Comparison of ENCODE assay signal across 10 cellular contexts in the genomic region with DNA sequence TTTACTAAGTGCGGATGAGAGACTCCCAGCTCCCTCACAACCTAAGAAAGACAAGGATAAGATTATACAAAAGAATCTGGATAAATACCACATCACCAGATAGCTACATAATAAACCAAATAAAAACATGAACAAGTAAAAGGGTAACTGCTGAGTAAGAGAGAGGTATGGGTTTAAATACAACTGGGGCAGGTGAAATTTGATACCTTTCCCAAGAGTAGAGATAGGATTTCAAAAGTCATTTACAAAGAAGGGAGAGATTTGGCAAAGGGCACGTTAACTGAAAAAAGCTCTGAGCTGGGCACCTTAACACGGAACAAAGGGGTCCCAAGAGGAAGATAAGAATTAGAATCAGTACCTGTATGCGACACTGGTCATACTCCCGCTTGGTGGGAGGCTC. TPM values are rescaled to one million over a fixed set of nuclear protein-coding genes. Genes with fewer than 3 reads are reported as not detected.
A peak's percentile ranks its signal among the peaks of the same experiment; 100 is the strongest.
DNase-seq lines count a peak whose midpoint lies in the region; ATAC-seq, FAIRE-seq and TF ChIP-seq lines count a peak whose summit lies in the region.
"Had no signal": no experiment of that assay in that cellular context is flagged by ENCODE, and none has a peak within 500 bp of the region (broad histone marks: within the 10 kb centered on the region; RNA-seq: fewer than 3 reads in every experiment).

No MANE protein-coding gene starts in this region.

- POLR2A ChIA-PET in HepG2 (lab: Yijun Ruan, JAX): interaction anchor here (1.1 to 5.4 kb wide), 4 partner anchors 10 to 86 kb away, joined by 4 to 64 read pairs (median 6); partner anchors contain the start of genes C11orf98, CSKMT, INTS5 and TUT1

- in situ Hi-C loops in HepG2 (cut with HindIII; ENCODE audit: extremely low pct_ligation_motif_present, low pct_unique_long_range_greater_than_20kb): no loop called here

- peak overlapping the region; percentile 75 for H3K4me3 Mint-ChIP-seq in glutamatergic neuron (ENCODE audit: unreplicated experiment)

- H3K9me2 ChIP-seq in SU-DHL-6 (replicated peaks; ENCODE audit: insufficient read depth, low read length): no peaks in the 10 kb centered on the region

- intact Hi-C loops in HepG2 (cut with micrococcal nuclease; ENCODE audit: unreplicated experiment) (no loop called here), right lobe of liver (cut with DNase I) (loop anchor here in 1 of 2 donors (10.0 kb wide), 1 partner anchor 62 kb away; the partner anchor contains the start of genes EML3 and ROM1), body of pancreas (cut with DNase I) (no loop called here)

- H3K4me3 ChIP-seq in HepG2 (replicated peaks in 1 of 3; ENCODE audit: insufficient read depth in 1 of 3, low read depth in 2 of 3, low read length in 3 of 3): no peak overlapping the region
- no peak overlapping the region for H3K4me3 ChIP-seq in right lobe of liver
- H3K4me3 ChIP-seq in SU-DHL-6 (ENCODE audit: insufficient read depth, low read length, poor library complexity, severe bottlenecking): no peak overlapping the region
- no peak overlapping the region for H3K4me3 ChIP-seq in body of pancreas

- H3K27ac ChIP-seq in HepG2 (ENCODE audit: extremely low read length, insufficient read depth, low read length) (no peak overlapping the region), right lobe of liver (no peak overlapping the region), SU-DHL-6 (ENCODE audit: low read depth, low read length) (no peak overlapping the region), body of pancreas (no peak overlapping the region)

- peaks cover 2% of the 10 kb centered on the region for H3K27me3 Mint-ChIP-seq in glutamatergic neuron (ENCODE audit: unreplicated experiment)

- H3K36me3 ChIP-seq in HepG2 (replicated peaks in 1 of 2; ENCODE audit: control insufficient read depth in 1 of 2, insufficient read depth in 2 of 2, low read length in 2 of 2): peaks cover 0 to 7% of the 10 kb centered on the region in 2 experiments; a peak in 1 of 5 replicates
- H3K36me3 ChIP-seq in right lobe of liver: peaks cover 0 to 26% (median 0%) of the 10 kb centered on the region in 4 donors
- H3K36me3 ChIP-seq in SU-DHL-6 (ENCODE audit: low read length): no peaks in the 10 kb centered on the region
- H3K36me3 ChIP-seq in body of pancreas (replicated peaks in 1 of 2; ENCODE audit: insufficient read depth in 1 of 2, low read depth in 2 of 2): peaks cover 0 to 5% of the 10 kb centered on the region in 2 donors

- no peaks in the 10 kb centered on the region for H3K9me3 ChIP-seq in HepG2 (ENCODE audit: low read length)
- H3K9me3 ChIP-seq in right lobe of liver: no peaks in the 10 kb centered on the region
- H3K9me3 ChIP-seq in SU-DHL-6 (ENCODE audit: insufficient read depth, low read length): no peaks in the 10 kb centered on the region
- H3K9me3 ChIP-seq in body of pancreas: no peaks in the 10 kb centered on the region

- DNase-seq in HepG2 (ENCODE audit: low spot score) (no peak), right lobe of liver (no peak), glutamatergic neuron (no peak), body of pancreas (no peak), RCC 7860 (ENCODE audit: low spot score) (no peak), NAMALWA (ENCODE audit: low spot score) (no peak), SHP77 (lab: John Stamatoyannopoulos, UW) (no peak)
- DNase-seq: hippocampal formation, NCI-H146 had no signal

- no peak for TF ChIP-seq POLR2A in HepG2 (IDR thresholded peaks at IDR 0.05; ENCODE audit: insufficient read depth in 1 of 2, low read depth in 2 of 2, low read length in 2 of 2)
- no peak for TF ChIP-seq POLR2A in right lobe of liver (IDR thresholded peaks at IDR 0.05)
- TF ChIP-seq POLR2A in body of pancreas (IDR thresholded peaks at IDR 0.05): no peak

- H3K27me3 ChIP-seq in HepG2 (ENCODE audit: control insufficient read depth in 1 of 2, insufficient read depth in 2 of 2, low read length in 2 of 2): no peaks in the 10 kb centered on the region
- no peaks in the 10 kb centered on the region for H3K27me3 ChIP-seq in right lobe of liver
- no peaks in the 10 kb centered on the region for H3K27me3 ChIP-seq in SU-DHL-6 (ENCODE audit: low read length)
- no peaks in the 10 kb centered on the region for H3K27me3 ChIP-seq in body of pancreas

- H3F3A ChIP-seq in SU-DHL-6 (ENCODE audit: insufficient read depth): peaks cover 26% of the 10 kb centered on the region

- peaks cover 6% of the 10 kb centered on the region for H3K36me3 Mint-ChIP-seq in glutamatergic neuron (ENCODE audit: unreplicated experiment)

- CTCF ChIA-PET in HepG2 (lab: Yijun Ruan, JAX; ENCODE audit: low intra/inter-chr PET ratio, low total read pairs): no interaction called here

- H3K4me1 Mint-ChIP-seq in glutamatergic neuron (ENCODE audit: low read depth, unreplicated experiment): peaks cover 20% of the 10 kb centered on the region

- FAIRE-seq in HepG2 (lab: Jason Lieb, UNC): no peak
- FAIRE-seq in RCC 7860 (lab: Jason Lieb, UNC): no peak

- H3K9me3 Mint-ChIP-seq in glutamatergic neuron (ENCODE audit: unreplicated experiment): peaks cover 6% of the 10 kb centered on the region

- WGBS in HepG2 (ENCODE audit: low lambda C conversion rate): 94% methylated on average over 5 of the region's 5 CpGs
- WGBS in right lobe of liver (ENCODE audit: insufficient coverage, low coverage, low lambda C conversion rate, missing lambda C conversion rate): 58% methylated on average over 5 of the region's 5 CpGs
- 53 to 58% methylated on average over 5 of the region's 5 CpGs for WGBS in body of pancreas, 2 donors

- TF ChIP-seq EP300 in HepG2 (IDR thresholded peaks at IDR 0.05; ENCODE audit: low read depth in 2 of 2, low read length in 2 of 2) (no peak), HepG2 (CRISPR knock-in tag; IDR thresholded peaks at IDR 0.05; ENCODE audit: borderline replicate concordance) (no peak)

- H3K4me2 ChIP-seq in HepG2 (ENCODE audit: low read depth, low read length) (peak overlapping the region; percentile 98; the same call in 1 of the 2 replicates), SU-DHL-6 (ENCODE audit: low read depth, low read length, poor library complexity, severe bottlenecking) (peak overlapping the region; percentile 64)

- no peak for TF ChIP-seq CTCF in HepG2 (CRISPR knock-in tag; IDR thresholded peaks at IDR 0.05)
- TF ChIP-seq CTCF in right lobe of liver (IDR thresholded peaks at IDR 0.05): no peak
- TF ChIP-seq CTCF in SU-DHL-6 (IDR thresholded peaks at IDR 0.05; ENCODE audit: insufficient read depth, low read length, poor library complexity, severe bottlenecking): no peak
- TF ChIP-seq CTCF in glutamatergic neuron (IDR thresholded peaks at IDR 0.05; ENCODE audit: partially characterized antibody, unreplicated experiment): no peak
- TF ChIP-seq CTCF in body of pancreas (IDR thresholded peaks at IDR 0.05): no peak

- H3K9ac ChIP-seq in HepG2 (ENCODE audit: insufficient read depth, low read depth, low read length) (peak overlapping the region; percentile 94; the same call in 1 of the 2 replicates), SU-DHL-6 (ENCODE audit: low read length) (no peak overlapping the region)

- no peaks in the 10 kb centered on the region for H4K20me1 ChIP-seq in HepG2 (ENCODE audit: insufficient read depth, low read length)
- no peaks in the 10 kb centered on the region for H4K20me1 ChIP-seq in SU-DHL-6 (ENCODE audit: low read depth, low read length)

- BruUV-seq in HepG2 (replicated peaks; lab: Mats Ljungman, UMichigan): no TSS peak

- H2AFZ ChIP-seq in HepG2 (ENCODE audit: low read length): no peak overlapping the region
- no peak overlapping the region for H2AFZ ChIP-seq in SU-DHL-6 (ENCODE audit: low read depth, low read length, severe bottlenecking)

- H3K27ac Mint-ChIP-seq in glutamatergic neuron (ENCODE audit: unreplicated experiment): peak overlapping the region; percentile 4

- ATAC-seq in HepG2 (no peak), right lobe of liver (no peak), body of pancreas (no peak)

- peaks cover 16% of the 10 kb centered on the region for H3K79me2 ChIP-seq in HepG2 (ENCODE audit: insufficient read depth, low read length)
- H3K79me2 ChIP-seq in SU-DHL-6 (ENCODE audit: insufficient read depth, low read length): peaks cover 32% of the 10 kb centered on the region; the same call in 1 of the 2 replicates

- TF ChIP-seq RAD21 in HepG2 (CRISPR knock-in tag; IDR thresholded peaks at IDR 0.05): no peak

- peaks cover 53% of the 10 kb centered on the region for H3K4me1 ChIP-seq in HepG2 (ENCODE audit: insufficient read depth, low read length)
- H3K4me1 ChIP-seq in right lobe of liver: peaks cover 0 to 31% (median 13%) of the 10 kb centered on the region in 4 donors
- H3K4me1 ChIP-seq in body of pancreas: peaks cover 51% of the 10 kb centered on the region

RNA-seq across cellular contexts. Expression of gene UBXN1, which starts 1.7 kb away (rescaled TPM):
- 52.4 and 58.9 TPM in 2 replicates for total RNA-seq in HepG2 (2016; rRNA removed; fragmentation: Illumina TruSeq; extraction: Trizol)
- total RNA-seq in HepG2 (2016; cell fraction: cytosol; rRNA removed; fragmentation: Illumina TruSeq; extraction: Trizol; ENCODE audit: low read depth): 25.0 and 28.4 TPM in 2 replicates
- 56.1 and 62.3 TPM in 2 replicates for total RNA-seq in HepG2 (2016; cell fraction: insoluble cytoplasmic fraction; rRNA removed; fragmentation: Illumina TruSeq; extraction: Trizol)
- total RNA-seq in HepG2 (2016; cell fraction: membrane; rRNA removed; fragmentation: Illumina TruSeq; extraction: Trizol): 40.8 and 41.9 TPM in 2 replicates
- total RNA-seq in HepG2 (2016; cell fraction: nucleus; rRNA removed; fragmentation: Illumina TruSeq; extraction: Trizol): 27.3 and 31.1 TPM in 2 replicates
- polyA plus RNA-seq in HepG2 (2011; rRNA removed): 47.1 and 47.5 TPM in 2 replicates
- 59.8 and 76.4 TPM in 2 replicates for polyA plus RNA-seq in HepG2 (2011; cell fraction: cytosol; rRNA removed)
- polyA plus RNA-seq in HepG2 (2011; cell fraction: nucleus; rRNA removed): 80.0 and 89.1 TPM in 2 replicates
- 44.4 and 52.5 TPM in 2 replicates for polyA plus RNA-seq in HepG2 (2012)
- 36.1 and 38.7 TPM in 2 replicates for polyA plus RNA-seq in HepG2 (2016; cell fraction: cytosol; fragmentation: Illumina TruSeq; extraction: Trizol; ENCODE audit: low read depth)
- polyA plus RNA-seq in HepG2 (2016; cell fraction: insoluble cytoplasmic fraction; fragmentation: Illumina TruSeq; extraction: Trizol; ENCODE audit: low read depth): 75.2 and 76.6 TPM in 2 replicates
- polyA plus RNA-seq in HepG2 (2016; cell fraction: membrane; fragmentation: Illumina TruSeq; extraction: Trizol; ENCODE audit: low read depth): 44.4 and 47.0 TPM in 2 replicates
- 73.9 and 74.6 TPM in 2 replicates for polyA plus RNA-seq in HepG2 (2016; cell fraction: nucleus; fragmentation: Illumina TruSeq; extraction: Trizol; ENCODE audit: insufficient read depth, low read depth)
- 28.1 and 56.9 TPM in 2 replicates for polyA minus RNA-seq in HepG2 (2011; rRNA and poly(A)+ RNA removed; ENCODE audit: low replicate concordance)
- 21.0 and 25.1 TPM in 2 replicates for polyA minus RNA-seq in HepG2 (2011; cell fraction: cytosol; rRNA and poly(A)+ RNA removed)
- polyA minus RNA-seq in HepG2 (2011; cell fraction: nucleus; rRNA and poly(A)+ RNA removed): 22.1 and 24.7 TPM in 2 replicates
- total RNA-seq in right lobe of liver: 10 to 100 TPM; 24.7 to 41.9 (median 28.0) TPM
- 146 TPM for total RNA-seq in glutamatergic neuron (ENCODE audit: unreplicated experiment)
- 100 to 1,000 TPM; 129 to 204 TPM for total RNA-seq in body of pancreas

RNA-seq across cellular contexts. Expression of gene LBHD1, which starts 5.1 kb away (rescaled TPM):
- total RNA-seq in HepG2 (2016; rRNA removed; fragmentation: Illumina TruSeq; extraction: Trizol): 1.4 and 3.7 TPM in 2 replicates
- 0.53 and 0.81 TPM in 2 replicates for total RNA-seq in HepG2 (2016; cell fraction: cytosol; rRNA removed; fragmentation: Illumina TruSeq; extraction: Trizol; ENCODE audit: low read depth)
- total RNA-seq in HepG2 (2016; cell fraction: insoluble cytoplasmic fraction; rRNA removed; fragmentation: Illumina TruSeq; extraction: Trizol): 1.00 and 3.4 TPM in 2 replicates
- total RNA-seq in HepG2 (2016; cell fraction: membrane; rRNA removed; fragmentation: Illumina TruSeq; extraction: Trizol): 1.1 and 1.6 TPM in 2 replicates
- 6.2 and 8.7 TPM in 2 replicates for total RNA-seq in HepG2 (2016; cell fraction: nucleus; rRNA removed; fragmentation: Illumina TruSeq; extraction: Trizol)
- polyA plus RNA-seq in HepG2 (2011; rRNA removed): 3.2 and 3.6 TPM in 2 replicates
- 1.4 and 1.6 TPM in 2 replicates for polyA plus RNA-seq in HepG2 (2011; cell fraction: cytosol; rRNA removed)
- 9.9 and 12.9 TPM in 2 replicates for polyA plus RNA-seq in HepG2 (2011; cell fraction: nucleus; rRNA removed)
- polyA plus RNA-seq in HepG2 (2012): 1.5 and 2.4 TPM in 2 replicates
- polyA plus RNA-seq in HepG2 (2016; cell fraction: cytosol; fragmentation: Illumina TruSeq; extraction: Trizol; ENCODE audit: low read depth): 0.57 and 0.60 TPM in 2 replicates
- 1.5 and 1.7 TPM in 2 replicates for polyA plus RNA-seq in HepG2 (2016; cell fraction: insoluble cytoplasmic fraction; fragmentation: Illumina TruSeq; extraction: Trizol; ENCODE audit: low read depth)
- 0.63 and 1.1 TPM in 2 replicates for polyA plus RNA-seq in HepG2 (2016; cell fraction: membrane; fragmentation: Illumina TruSeq; extraction: Trizol; ENCODE audit: low read depth)
- 14.4 and 15.0 TPM in 2 replicates for polyA plus RNA-seq in HepG2 (2016; cell fraction: nucleus; fragmentation: Illumina TruSeq; extraction: Trizol; ENCODE audit: insufficient read depth, low read depth)
- 2.8 and 22.4 TPM in 2 replicates for polyA minus RNA-seq in HepG2 (2011; rRNA and poly(A)+ RNA removed; ENCODE audit: low replicate concordance)
- polyA minus RNA-seq in HepG2 (2011; cell fraction: cytosol; rRNA and poly(A)+ RNA removed): 1.4 TPM in 1 of 2 replicates, not detected in the other
- 9.1 and 10.4 TPM in 2 replicates for polyA minus RNA-seq in HepG2 (2011; cell fraction: nucleus; rRNA and poly(A)+ RNA removed)
- total RNA-seq in right lobe of liver: 1 to 10 TPM; 2.7 to 6.5 (median 3.7) TPM
- total RNA-seq in glutamatergic neuron (ENCODE audit: unreplicated experiment): 4.6 TPM
- total RNA-seq in body of pancreas: 1 to 10 TPM; 4.9 to 5.6 TPM

RNA-seq across cellular contexts. Expression of gene UQCC3, which starts 5.7 kb away (rescaled TPM):
- total RNA-seq in HepG2 (2016; rRNA removed; fragmentation: Illumina TruSeq; extraction: Trizol) (12.1 and 16.0 TPM in 2 replicates), right lobe of liver (1 to 10 TPM; 4.0 to 6.3 (median 5.3) TPM), glutamatergic neuron (ENCODE audit: unreplicated experiment) (5.7 TPM), body of pancreas (10 to 100 TPM; 10.4 to 12.9 TPM)
- 18.2 and 29.1 TPM in 2 replicates for total RNA-seq in HepG2 (2016; cell fraction: cytosol; rRNA removed; fragmentation: Illumina TruSeq; extraction: Trizol; ENCODE audit: low read depth)
- total RNA-seq in HepG2 (2016; cell fraction: insoluble cytoplasmic fraction; rRNA removed; fragmentation: Illumina TruSeq; extraction: Trizol): 14.4 and 17.9 TPM in 2 replicates
- 19.9 and 27.2 TPM in 2 replicates for total RNA-seq in HepG2 (2016; cell fraction: membrane; rRNA removed; fragmentation: Illumina TruSeq; extraction: Trizol)
- total RNA-seq in HepG2 (2016; cell fraction: nucleus; rRNA removed; fragmentation: Illumina TruSeq; extraction: Trizol): 8.7 and 10.5 TPM in 2 replicates
- polyA plus RNA-seq in HepG2 (2011; rRNA removed): 7.7 and 8.4 TPM in 2 replicates
- 10.8 and 13.4 TPM in 2 replicates for polyA plus RNA-seq in HepG2 (2011; cell fraction: cytosol; rRNA removed)
- 3.8 and 4.2 TPM in 2 replicates for polyA plus RNA-seq in HepG2 (2011; cell fraction: nucleus; rRNA removed)
- 5.2 and 6.0 TPM in 2 replicates for polyA plus RNA-seq in HepG2 (2012)
- 18.1 and 34.3 TPM in 2 replicates for polyA plus RNA-seq in HepG2 (2016; cell fraction: cytosol; fragmentation: Illumina TruSeq; extraction: Trizol; ENCODE audit: low read depth)
- polyA plus RNA-seq in HepG2 (2016; cell fraction: insoluble cytoplasmic fraction; fragmentation: Illumina TruSeq; extraction: Trizol; ENCODE audit: low read depth): 11.1 and 11.2 TPM in 2 replicates
- 16.8 and 24.0 TPM in 2 replicates for polyA plus RNA-seq in HepG2 (2016; cell fraction: membrane; fragmentation: Illumina TruSeq; extraction: Trizol; ENCODE audit: low read depth)
- 11.6 and 12.8 TPM in 2 replicates for polyA plus RNA-seq in HepG2 (2016; cell fraction: nucleus; fragmentation: Illumina TruSeq; extraction: Trizol; ENCODE audit: insufficient read depth, low read depth)
- polyA minus RNA-seq in HepG2 (2011; rRNA and poly(A)+ RNA removed; ENCODE audit: low replicate concordance): 3.1 and 9.7 TPM in 2 replicates
- polyA minus RNA-seq in HepG2 (2011; cell fraction: cytosol; rRNA and poly(A)+ RNA removed): 2.2 and 2.3 TPM in 2 replicates
- 2.2 and 4.0 TPM in 2 replicates for polyA minus RNA-seq in HepG2 (2011; cell fraction: nucleus; rRNA and poly(A)+ RNA removed)

RNA-seq across cellular contexts. Expression of gene CSKMT, which starts 12.0 kb away (rescaled TPM):
- total RNA-seq in HepG2 (2016; rRNA removed; fragmentation: Illumina TruSeq; extraction: Trizol): 9.9 and 31.8 TPM in 2 replicates
- 286 and 306 TPM in 2 replicates for total RNA-seq in HepG2 (2016; cell fraction: cytosol; rRNA removed; fragmentation: Illumina TruSeq; extraction: Trizol; ENCODE audit: low read depth)
- 11.3 and 30.0 TPM in 2 replicates for total RNA-seq in HepG2 (2016; cell fraction: insoluble cytoplasmic fraction; rRNA removed; fragmentation: Illumina TruSeq; extraction: Trizol)
- total RNA-seq in HepG2 (2016; cell fraction: membrane; rRNA removed; fragmentation: Illumina TruSeq; extraction: Trizol): 58.2 and 65.0 TPM in 2 replicates
- total RNA-seq in HepG2 (2016; cell fraction: nucleus; rRNA removed; fragmentation: Illumina TruSeq; extraction: Trizol): 63.6 and 74.4 TPM in 2 replicates
- 7.6 and 9.8 TPM in 2 replicates for polyA plus RNA-seq in HepG2 (2011; rRNA removed)
- polyA plus RNA-seq in HepG2 (2011; cell fraction: cytosol; rRNA removed): 8.3 and 12.4 TPM in 2 replicates
- polyA plus RNA-seq in HepG2 (2011; cell fraction: nucleus; rRNA removed): 22.1 and 23.0 TPM in 2 replicates
- 7.5 and 10.7 TPM in 2 replicates for polyA plus RNA-seq in HepG2 (2012)
- 15.4 and 18.0 TPM in 2 replicates for polyA plus RNA-seq in HepG2 (2016; cell fraction: cytosol; fragmentation: Illumina TruSeq; extraction: Trizol; ENCODE audit: low read depth)
- polyA plus RNA-seq in HepG2 (2016; cell fraction: insoluble cytoplasmic fraction; fragmentation: Illumina TruSeq; extraction: Trizol; ENCODE audit: low read depth): 4.0 and 4.7 TPM in 2 replicates
- polyA plus RNA-seq in HepG2 (2016; cell fraction: membrane; fragmentation: Illumina TruSeq; extraction: Trizol; ENCODE audit: low read depth): 8.7 and 12.0 TPM in 2 replicates
- polyA plus RNA-seq in HepG2 (2016; cell fraction: nucleus; fragmentation: Illumina TruSeq; extraction: Trizol; ENCODE audit: insufficient read depth, low read depth): 23.0 and 27.3 TPM in 2 replicates
- polyA minus RNA-seq in HepG2 (2011; rRNA and poly(A)+ RNA removed; ENCODE audit: low replicate concordance): 38.2 and 71.6 TPM in 2 replicates
- 65.8 and 78.1 TPM in 2 replicates for polyA minus RNA-seq in HepG2 (2011; cell fraction: cytosol; rRNA and poly(A)+ RNA removed)
- polyA minus RNA-seq in HepG2 (2011; cell fraction: nucleus; rRNA and poly(A)+ RNA removed): 52.0 and 83.9 TPM in 2 replicates
- total RNA-seq in right lobe of liver: 1 to 10 TPM in 5 of 6 experiments, under 1 TPM in 1; 0.74 to 4.1 (median 2.6) TPM
- total RNA-seq in glutamatergic neuron (ENCODE audit: unreplicated experiment): 15.7 TPM
- 100 to 1,000 TPM in 1 of 2 donors, 1 to 10 TPM in 1; 5.4 to 110 TPM for total RNA-seq in body of pancreas

RNA-seq across cellular contexts. Expression of gene C11orf98, which starts 12.2 kb away (rescaled TPM):
- 91.8 and 109 TPM in 2 replicates for total RNA-seq in HepG2 (2016; rRNA removed; fragmentation: Illumina TruSeq; extraction: Trizol)
- total RNA-seq in HepG2 (2016; cell fraction: cytosol; rRNA removed; fragmentation: Illumina TruSeq; extraction: Trizol; ENCODE audit: low read depth): 79.2 and 81.2 TPM in 2 replicates
- total RNA-seq in HepG2 (2016; cell fraction: insoluble cytoplasmic fraction; rRNA removed; fragmentation: Illumina TruSeq; extraction: Trizol): 91.1 and 109 TPM in 2 replicates
- total RNA-seq in HepG2 (2016; cell fraction: membrane; rRNA removed; fragmentation: Illumina TruSeq; extraction: Trizol): 66.8 and 76.4 TPM in 2 replicates
- 45.9 TPM in 2 replicates for total RNA-seq in HepG2 (2016; cell fraction: nucleus; rRNA removed; fragmentation: Illumina TruSeq; extraction: Trizol)
- polyA plus RNA-seq in HepG2 (2011; rRNA removed): 30.4 and 40.9 TPM in 2 replicates
- 41.3 and 44.4 TPM in 2 replicates for polyA plus RNA-seq in HepG2 (2011; cell fraction: cytosol; rRNA removed)
- 23.7 and 24.0 TPM in 2 replicates for polyA plus RNA-seq in HepG2 (2011; cell fraction: nucleus; rRNA removed)
- 45.7 and 50.5 TPM in 2 replicates for polyA plus RNA-seq in HepG2 (2012)
- 117 TPM in 2 replicates for polyA plus RNA-seq in HepG2 (2016; cell fraction: cytosol; fragmentation: Illumina TruSeq; extraction: Trizol; ENCODE audit: low read depth)
- 161 and 169 TPM in 2 replicates for polyA plus RNA-seq in HepG2 (2016; cell fraction: insoluble cytoplasmic fraction; fragmentation: Illumina TruSeq; extraction: Trizol; ENCODE audit: low read depth)
- polyA plus RNA-seq in HepG2 (2016; cell fraction: membrane; fragmentation: Illumina TruSeq; extraction: Trizol; ENCODE audit: low read depth): 83.4 and 92.9 TPM in 2 replicates
- polyA plus RNA-seq in HepG2 (2016; cell fraction: nucleus; fragmentation: Illumina TruSeq; extraction: Trizol; ENCODE audit: insufficient read depth, low read depth): 117 and 119 TPM in 2 replicates
- 3.7 and 10.5 TPM in 2 replicates for polyA minus RNA-seq in HepG2 (2011; rRNA and poly(A)+ RNA removed; ENCODE audit: low replicate concordance)
- polyA minus RNA-seq in HepG2 (2011; cell fraction: cytosol; rRNA and poly(A)+ RNA removed): 3.7 and 7.3 TPM in 2 replicates
- polyA minus RNA-seq in HepG2 (2011; cell fraction: nucleus; rRNA and poly(A)+ RNA removed): 2.6 and 10.4 TPM in 2 replicates
- total RNA-seq in right lobe of liver: 10 to 100 TPM; 18.6 to 52.0 (median 25.6) TPM
- total RNA-seq in glutamatergic neuron (ENCODE audit: unreplicated experiment): 73.6 TPM
- total RNA-seq in body of pancreas: 10 to 100 TPM; 18.2 to 24.4 TPM
